1 cellular context compared by ENCODE assay signal in the genomic region with DNA sequence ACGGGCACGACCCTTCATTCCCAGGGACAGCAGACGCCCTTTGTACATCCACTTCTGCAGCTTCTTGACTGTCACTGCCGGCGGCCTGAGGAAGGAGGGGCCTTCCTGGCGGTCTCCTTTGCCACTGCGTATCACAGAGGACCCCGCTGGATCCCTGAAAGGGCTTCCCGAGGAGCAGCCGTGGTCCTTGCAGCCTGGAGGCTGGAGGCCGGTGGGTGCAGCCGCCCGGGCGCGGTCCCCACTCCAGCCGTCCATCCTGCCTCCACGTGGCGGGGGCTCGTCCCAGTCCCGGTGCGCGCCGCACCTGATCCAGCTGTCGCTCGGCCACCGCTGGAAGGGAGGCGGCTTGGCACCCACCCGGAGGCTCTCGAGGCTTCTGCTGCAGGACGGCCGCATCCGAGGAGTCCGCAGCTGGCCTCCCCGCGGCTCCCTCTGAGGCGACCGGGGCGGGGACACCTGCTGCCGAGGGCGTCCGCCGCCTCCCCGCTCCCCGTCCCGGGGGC.
TF ChIP-seq lines count a peak whose summit lies in the region.

No MANE protein-coding gene starts in this region.

TF ChIP-seq in HepG2, 621 proteins besides CTCF, POLR2A, EP300 and RAD21 (continued from another document and continues in another):
- TF ChIP-seq, protein P1, sequence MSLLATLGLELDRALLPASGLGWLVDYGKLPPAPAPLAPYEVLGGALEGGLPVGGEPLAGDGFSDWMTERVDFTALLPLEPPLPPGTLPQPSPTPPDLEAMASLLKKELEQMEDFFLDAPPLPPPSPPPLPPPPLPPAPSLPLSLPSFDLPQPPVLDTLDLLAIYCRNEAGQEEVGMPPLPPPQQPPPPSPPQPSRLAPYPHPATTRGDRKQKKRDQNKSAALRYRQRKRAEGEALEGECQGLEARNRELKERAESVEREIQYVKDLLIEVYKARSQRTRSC (CRISPR knock-in tag; IDR thresholded peaks at IDR 0.05; ENCODE audit: low read depth): no peak
- TF ChIP-seq, protein P2, sequence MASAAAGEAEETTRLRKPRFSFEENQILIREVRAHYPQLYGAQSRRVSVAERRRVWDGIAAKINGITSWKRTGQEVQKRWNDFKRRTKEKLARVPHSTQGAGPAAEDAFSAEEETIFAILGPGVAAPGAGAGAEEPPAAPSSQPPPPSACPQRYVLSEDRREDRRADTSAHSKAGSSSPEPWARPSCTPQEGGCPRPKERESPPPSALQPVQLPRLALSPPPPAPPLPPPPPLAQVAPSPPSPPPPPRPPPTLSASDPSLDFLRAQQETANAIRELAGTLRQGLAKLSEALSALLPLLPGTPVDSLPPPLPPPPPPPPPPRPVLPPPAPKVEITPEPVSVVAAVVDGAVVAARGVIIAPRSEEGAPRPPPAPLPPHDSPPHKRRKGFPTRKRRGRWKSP (CRISPR knock-in tag; IDR thresholded peaks at IDR 0.05): no peak
- no peak for TF ChIP-seq SETDB1 (CRISPR knock-in tag; IDR thresholded peaks at IDR 0.05; ENCODE audit: borderline replicate concordance)
- no peak for TF ChIP-seq ZNF232 (CRISPR knock-in tag; IDR thresholded peaks at IDR 0.05; ENCODE audit: borderline replicate concordance)
- no peak for TF ChIP-seq BORCS8-MEF2B (CRISPR knock-in tag; IDR thresholded peaks at IDR 0.05)
- no peak for TF ChIP-seq EZH2 (conservative IDR thresholded peaks at IDR 0.05; ENCODE audit: low read depth, low read length)
- no peak for TF ChIP-seq MIXL1 (CRISPR knock-in tag; IDR thresholded peaks at IDR 0.05)
- TF ChIP-seq, protein P3, sequence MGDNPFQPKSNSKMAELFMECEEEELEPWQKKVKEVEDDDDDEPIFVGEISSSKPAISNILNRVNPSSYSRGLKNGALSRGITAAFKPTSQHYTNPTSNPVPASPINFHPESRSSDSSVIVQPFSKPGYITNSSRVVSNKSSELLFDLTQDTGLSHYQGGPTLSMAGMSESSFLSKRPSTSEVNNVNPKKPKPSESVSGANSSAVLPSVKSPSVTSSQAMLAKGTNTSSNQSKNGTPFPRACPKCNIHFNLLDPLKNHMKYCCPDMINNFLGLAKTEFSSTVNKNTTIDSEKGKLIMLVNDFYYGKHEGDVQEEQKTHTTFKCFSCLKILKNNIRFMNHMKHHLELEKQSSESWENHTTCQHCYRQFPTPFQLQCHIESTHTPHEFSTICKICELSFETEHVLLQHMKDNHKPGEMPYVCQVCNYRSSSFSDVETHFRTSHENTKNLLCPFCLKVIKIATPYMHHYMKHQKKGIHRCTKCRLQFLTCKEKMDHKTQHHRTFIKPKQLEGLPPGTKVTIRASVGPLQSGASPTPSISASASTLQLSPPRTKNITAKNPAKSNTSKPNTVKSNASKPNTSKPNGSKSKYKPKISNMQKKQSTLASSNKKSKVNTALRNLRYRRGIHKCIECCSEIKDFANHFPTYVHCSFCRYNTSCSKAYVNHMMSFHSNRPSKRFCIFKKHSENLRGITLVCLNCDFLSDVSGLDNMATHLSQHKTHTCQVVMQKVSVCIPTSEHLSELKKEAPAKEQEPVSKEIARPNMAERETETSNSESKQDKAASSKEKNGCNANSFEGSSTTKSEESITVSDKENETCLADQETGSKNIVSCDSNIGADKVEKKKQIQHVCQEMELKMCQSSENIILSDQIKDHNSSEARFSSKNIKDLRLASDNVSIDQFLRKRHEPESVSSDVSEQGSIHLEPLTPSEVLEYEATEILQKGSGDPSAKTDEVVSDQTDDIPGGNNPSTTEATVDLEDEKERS (CRISPR knock-in tag; IDR thresholded peaks at IDR 0.05): no peak
- no peak for TF ChIP-seq NR2C2 (CRISPR knock-in tag; IDR thresholded peaks at IDR 0.05; ENCODE audit: borderline replicate concordance)
- TF ChIP-seq, protein P4, sequence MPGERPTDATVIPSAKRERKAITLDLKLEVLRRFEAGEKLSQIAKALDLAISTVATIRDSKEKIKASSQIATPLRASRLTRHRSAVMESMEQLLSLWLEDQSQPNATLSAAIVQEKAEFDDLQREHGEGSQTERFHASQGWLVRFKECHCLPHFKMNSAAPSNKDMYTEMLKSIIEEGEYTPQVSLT (CRISPR knock-in tag; IDR thresholded peaks at IDR 0.05; ENCODE audit: borderline replicate concordance, low read depth): no peak
- TF ChIP-seq, protein P5, sequence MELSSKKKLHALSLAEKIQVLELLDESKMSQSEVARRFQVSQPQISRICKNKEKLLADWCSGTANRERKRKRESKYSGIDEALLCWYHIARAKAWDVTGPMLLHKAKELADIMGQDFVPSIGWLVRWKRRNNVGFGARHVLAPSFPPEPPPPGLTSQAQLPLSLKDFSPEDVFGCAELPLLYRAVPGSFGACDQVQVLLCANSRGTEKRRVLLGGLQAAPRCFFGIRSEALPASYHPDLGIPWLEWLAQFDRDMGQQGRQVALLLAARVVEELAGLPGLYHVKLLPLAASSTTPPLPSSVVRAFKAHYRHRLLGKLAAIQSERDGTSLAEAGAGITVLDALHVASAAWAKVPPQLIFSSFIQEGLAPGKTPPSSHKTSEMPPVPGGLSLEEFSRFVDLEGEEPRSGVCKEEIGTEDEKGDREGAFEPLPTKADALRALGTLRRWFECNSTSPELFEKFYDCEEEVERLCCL (CRISPR knock-in tag; IDR thresholded peaks at IDR 0.05; ENCODE audit: borderline replicate concordance): no peak
- TF ChIP-seq, protein P6, sequence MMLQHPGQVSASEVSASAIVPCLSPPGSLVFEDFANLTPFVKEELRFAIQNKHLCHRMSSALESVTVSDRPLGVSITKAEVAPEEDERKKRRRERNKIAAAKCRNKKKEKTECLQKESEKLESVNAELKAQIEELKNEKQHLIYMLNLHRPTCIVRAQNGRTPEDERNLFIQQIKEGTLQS (CRISPR knock-in tag; IDR thresholded peaks at IDR 0.05): no peak
- no peak for TF ChIP-seq ZNF556 (CRISPR knock-in tag; IDR thresholded peaks at IDR 0.05; ENCODE audit: borderline replicate concordance)
- TF ChIP-seq ZNF124 (CRISPR knock-in tag; IDR thresholded peaks at IDR 0.05): no peak
- 0 out of 2 replicates have a peak, but pooled peaks have one; percentile 13 for TF ChIP-seq GLI4 (CRISPR knock-in tag; IDR thresholded peaks at IDR 0.05; ENCODE audit: borderline replicate concordance)
- TF ChIP-seq, protein P7, sequence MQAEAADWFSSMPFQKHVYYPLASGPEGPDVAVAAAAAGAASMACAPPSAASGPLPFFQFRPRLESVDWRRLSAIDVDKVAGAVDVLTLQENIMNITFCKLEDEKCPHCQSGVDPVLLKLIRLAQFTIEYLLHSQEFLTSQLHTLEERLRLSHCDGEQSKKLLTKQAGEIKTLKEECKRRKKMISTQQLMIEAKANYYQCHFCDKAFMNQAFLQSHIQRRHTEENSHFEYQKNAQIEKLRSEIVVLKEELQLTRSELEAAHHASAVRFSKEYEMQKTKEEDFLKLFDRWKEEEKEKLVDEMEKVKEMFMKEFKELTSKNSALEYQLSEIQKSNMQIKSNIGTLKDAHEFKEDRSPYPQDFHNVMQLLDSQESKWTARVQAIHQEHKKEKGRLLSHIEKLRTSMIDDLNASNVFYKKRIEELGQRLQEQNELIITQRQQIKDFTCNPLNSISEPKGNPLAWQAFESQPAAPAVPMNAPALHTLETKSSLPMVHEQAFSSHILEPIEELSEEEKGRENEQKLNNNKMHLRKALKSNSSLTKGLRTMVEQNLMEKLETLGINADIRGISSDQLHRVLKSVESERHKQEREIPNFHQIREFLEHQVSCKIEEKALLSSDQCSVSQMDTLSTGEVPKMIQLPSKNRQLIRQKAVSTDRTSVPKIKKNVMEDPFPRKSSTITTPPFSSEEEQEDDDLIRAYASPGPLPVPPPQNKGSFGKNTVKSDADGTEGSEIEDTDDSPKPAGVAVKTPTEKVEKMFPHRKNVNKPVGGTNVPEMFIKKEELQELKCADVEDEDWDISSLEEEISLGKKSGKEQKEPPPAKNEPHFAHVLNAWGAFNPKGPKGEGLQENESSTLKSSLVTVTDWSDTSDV (CRISPR knock-in tag; IDR thresholded peaks at IDR 0.05): no peak
- TF ChIP-seq ZNF766 (CRISPR knock-in tag; IDR thresholded peaks at IDR 0.05; ENCODE audit: borderline replicate concordance): no peak
- TF ChIP-seq, protein P8, sequence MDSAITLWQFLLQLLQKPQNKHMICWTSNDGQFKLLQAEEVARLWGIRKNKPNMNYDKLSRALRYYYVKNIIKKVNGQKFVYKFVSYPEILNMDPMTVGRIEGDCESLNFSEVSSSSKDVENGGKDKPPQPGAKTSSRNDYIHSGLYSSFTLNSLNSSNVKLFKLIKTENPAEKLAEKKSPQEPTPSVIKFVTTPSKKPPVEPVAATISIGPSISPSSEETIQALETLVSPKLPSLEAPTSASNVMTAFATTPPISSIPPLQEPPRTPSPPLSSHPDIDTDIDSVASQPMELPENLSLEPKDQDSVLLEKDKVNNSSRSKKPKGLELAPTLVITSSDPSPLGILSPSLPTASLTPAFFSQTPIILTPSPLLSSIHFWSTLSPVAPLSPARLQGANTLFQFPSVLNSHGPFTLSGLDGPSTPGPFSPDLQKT (CRISPR knock-in tag; IDR thresholded peaks at IDR 0.05; ENCODE audit: borderline replicate concordance): no peak
- TF ChIP-seq, protein P9, sequence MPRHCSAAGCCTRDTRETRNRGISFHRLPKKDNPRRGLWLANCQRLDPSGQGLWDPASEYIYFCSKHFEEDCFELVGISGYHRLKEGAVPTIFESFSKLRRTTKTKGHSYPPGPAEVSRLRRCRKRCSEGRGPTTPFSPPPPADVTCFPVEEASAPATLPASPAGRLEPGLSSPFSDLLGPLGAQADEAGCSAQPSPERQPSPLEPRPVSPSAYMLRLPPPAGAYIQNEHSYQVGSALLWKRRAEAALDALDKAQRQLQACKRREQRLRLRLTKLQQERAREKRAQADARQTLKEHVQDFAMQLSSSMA (CRISPR knock-in tag; IDR thresholded peaks at IDR 0.05): no peak
- TF ChIP-seq, protein P10, sequence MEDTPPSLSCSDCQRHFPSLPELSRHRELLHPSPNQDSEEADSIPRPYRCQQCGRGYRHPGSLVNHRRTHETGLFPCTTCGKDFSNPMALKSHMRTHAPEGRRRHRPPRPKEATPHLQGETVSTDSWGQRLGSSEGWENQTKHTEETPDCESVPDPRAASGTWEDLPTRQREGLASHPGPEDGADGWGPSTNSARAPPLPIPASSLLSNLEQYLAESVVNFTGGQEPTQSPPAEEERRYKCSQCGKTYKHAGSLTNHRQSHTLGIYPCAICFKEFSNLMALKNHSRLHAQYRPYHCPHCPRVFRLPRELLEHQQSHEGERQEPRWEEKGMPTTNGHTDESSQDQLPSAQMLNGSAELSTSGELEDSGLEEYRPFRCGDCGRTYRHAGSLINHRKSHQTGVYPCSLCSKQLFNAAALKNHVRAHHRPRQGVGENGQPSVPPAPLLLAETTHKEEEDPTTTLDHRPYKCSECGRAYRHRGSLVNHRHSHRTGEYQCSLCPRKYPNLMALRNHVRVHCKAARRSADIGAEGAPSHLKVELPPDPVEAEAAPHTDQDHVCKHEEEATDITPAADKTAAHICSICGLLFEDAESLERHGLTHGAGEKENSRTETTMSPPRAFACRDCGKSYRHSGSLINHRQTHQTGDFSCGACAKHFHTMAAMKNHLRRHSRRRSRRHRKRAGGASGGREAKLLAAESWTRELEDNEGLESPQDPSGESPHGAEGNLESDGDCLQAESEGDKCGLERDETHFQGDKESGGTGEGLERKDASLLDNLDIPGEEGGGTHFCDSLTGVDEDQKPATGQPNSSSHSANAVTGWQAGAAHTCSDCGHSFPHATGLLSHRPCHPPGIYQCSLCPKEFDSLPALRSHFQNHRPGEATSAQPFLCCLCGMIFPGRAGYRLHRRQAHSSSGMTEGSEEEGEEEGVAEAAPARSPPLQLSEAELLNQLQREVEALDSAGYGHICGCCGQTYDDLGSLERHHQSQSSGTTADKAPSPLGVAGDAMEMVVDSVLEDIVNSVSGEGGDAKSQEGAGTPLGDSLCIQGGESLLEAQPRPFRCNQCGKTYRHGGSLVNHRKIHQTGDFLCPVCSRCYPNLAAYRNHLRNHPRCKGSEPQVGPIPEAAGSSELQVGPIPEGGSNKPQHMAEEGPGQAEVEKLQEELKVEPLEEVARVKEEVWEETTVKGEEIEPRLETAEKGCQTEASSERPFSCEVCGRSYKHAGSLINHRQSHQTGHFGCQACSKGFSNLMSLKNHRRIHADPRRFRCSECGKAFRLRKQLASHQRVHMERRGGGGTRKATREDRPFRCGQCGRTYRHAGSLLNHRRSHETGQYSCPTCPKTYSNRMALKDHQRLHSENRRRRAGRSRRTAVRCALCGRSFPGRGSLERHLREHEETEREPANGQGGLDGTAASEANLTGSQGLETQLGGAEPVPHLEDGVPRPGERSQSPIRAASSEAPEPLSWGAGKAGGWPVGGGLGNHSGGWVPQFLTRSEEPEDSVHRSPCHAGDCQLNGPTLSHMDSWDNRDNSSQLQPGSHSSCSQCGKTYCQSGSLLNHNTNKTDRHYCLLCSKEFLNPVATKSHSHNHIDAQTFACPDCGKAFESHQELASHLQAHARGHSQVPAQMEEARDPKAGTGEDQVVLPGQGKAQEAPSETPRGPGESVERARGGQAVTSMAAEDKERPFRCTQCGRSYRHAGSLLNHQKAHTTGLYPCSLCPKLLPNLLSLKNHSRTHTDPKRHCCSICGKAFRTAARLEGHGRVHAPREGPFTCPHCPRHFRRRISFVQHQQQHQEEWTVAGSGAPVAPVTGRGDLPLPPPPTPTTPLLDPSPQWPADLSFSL (CRISPR knock-in tag; IDR thresholded peaks at IDR 0.05): no peak
- no peak for TF ChIP-seq PAX8 (CRISPR knock-in tag; IDR thresholded peaks at IDR 0.05; ENCODE audit: borderline replicate concordance)
- TF ChIP-seq SATB2 (CRISPR knock-in tag; IDR thresholded peaks at IDR 0.05): no peak
- TF ChIP-seq GATAD1 (CRISPR knock-in tag; IDR thresholded peaks at IDR 0.05): no peak; the same call in 1 of the 2 replicates
- TF ChIP-seq, protein P11, sequence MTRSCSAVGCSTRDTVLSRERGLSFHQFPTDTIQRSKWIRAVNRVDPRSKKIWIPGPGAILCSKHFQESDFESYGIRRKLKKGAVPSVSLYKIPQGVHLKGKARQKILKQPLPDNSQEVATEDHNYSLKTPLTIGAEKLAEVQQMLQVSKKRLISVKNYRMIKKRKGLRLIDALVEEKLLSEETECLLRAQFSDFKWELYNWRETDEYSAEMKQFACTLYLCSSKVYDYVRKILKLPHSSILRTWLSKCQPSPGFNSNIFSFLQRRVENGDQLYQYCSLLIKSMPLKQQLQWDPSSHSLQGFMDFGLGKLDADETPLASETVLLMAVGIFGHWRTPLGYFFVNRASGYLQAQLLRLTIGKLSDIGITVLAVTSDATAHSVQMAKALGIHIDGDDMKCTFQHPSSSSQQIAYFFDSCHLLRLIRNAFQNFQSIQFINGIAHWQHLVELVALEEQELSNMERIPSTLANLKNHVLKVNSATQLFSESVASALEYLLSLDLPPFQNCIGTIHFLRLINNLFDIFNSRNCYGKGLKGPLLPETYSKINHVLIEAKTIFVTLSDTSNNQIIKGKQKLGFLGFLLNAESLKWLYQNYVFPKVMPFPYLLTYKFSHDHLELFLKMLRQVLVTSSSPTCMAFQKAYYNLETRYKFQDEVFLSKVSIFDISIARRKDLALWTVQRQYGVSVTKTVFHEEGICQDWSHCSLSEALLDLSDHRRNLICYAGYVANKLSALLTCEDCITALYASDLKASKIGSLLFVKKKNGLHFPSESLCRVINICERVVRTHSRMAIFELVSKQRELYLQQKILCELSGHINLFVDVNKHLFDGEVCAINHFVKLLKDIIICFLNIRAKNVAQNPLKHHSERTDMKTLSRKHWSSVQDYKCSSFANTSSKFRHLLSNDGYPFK (CRISPR knock-in tag; IDR thresholded peaks at IDR 0.05; ENCODE audit: borderline replicate concordance): 0 out of 2 replicates have a peak, but pooled peaks have one; percentile 15
- no peak for TF ChIP-seq CBX2 (IDR thresholded peaks at IDR 0.05; ENCODE audit: low read depth, low read length)
- no peak for TF ChIP-seq CBX2 (CRISPR knock-in tag; IDR thresholded peaks at IDR 0.05; ENCODE audit: low read depth)
- no peak for TF ChIP-seq ZNF572 (CRISPR knock-in tag; IDR thresholded peaks at IDR 0.05)
- no peak for TF ChIP-seq MYNN (CRISPR knock-in tag; IDR thresholded peaks at IDR 0.05; ENCODE audit: low read depth)
- no peak for TF ChIP-seq ZNF629 (CRISPR knock-in tag; conservative IDR thresholded peaks at IDR 0.05)
- TF ChIP-seq SIN3B (IDR thresholded peaks at IDR 0.05; ENCODE audit: low read length): no peak
- peak; percentile 27; the same call in 1 of the 2 replicates for TF ChIP-seq SAP130 (CRISPR knock-in tag; IDR thresholded peaks at IDR 0.05; ENCODE audit: low read depth)
- 0 out of 2 replicates have a peak, but pooled peaks have one; percentile 7 for TF ChIP-seq ETV5 (CRISPR knock-in tag; IDR thresholded peaks at IDR 0.05; ENCODE audit: borderline replicate concordance)
- no peak for TF ChIP-seq FOSL1 (CRISPR knock-in tag; IDR thresholded peaks at IDR 0.05; ENCODE audit: borderline replicate concordance)
